Comparison of ENCODE assay signal across 22 cellular contexts in the genomic region with DNA sequence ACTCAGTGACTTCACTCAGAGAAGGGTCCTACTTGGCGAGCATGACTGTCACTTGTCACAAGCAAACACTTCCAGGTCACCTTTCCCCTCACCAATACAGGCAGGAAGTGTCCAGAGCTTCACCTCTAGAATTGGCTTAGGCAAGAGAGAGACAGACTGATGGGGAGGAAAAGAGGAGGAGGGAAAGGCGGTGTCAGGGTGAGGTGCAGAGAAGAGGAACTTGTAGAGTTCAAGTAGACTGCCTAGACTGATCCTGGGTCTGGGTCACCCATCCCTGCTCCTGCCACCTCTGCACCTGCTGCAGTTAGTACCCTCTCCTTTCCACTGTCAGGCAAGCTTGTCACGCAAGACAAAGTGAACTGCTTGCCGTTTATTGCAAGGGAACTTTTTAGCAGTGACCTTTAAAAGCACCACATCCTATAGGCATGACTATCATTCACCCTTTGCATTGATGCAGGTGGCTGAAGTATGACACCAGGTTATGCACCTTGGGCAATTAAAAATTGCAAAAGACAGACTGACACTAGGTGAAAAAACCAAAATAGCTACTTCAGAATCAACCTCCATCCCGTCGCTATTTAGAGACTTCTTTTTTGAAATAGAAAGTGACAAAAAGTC.
A peak's percentile ranks its signal among the peaks of the same experiment; 100 is the strongest.
DNase-seq lines count a peak whose midpoint lies in the region; ATAC-seq and TF ChIP-seq lines count a peak whose summit lies in the region.
"Had no signal": no experiment of that assay in that cellular context is flagged by ENCODE, and none has a peak within 500 bp of the region (broad histone marks: within the 10 kb centered on the region; RNA-seq: fewer than 3 reads in every experiment).

No MANE protein-coding gene starts in this region.

- DNase-seq in NCI-H510A treated with DMSO at 0.1 percent for 48 hours (lab: John Stamatoyannopoulos, UW) (peak; percentile 26), NCI-H510A (lab: John Stamatoyannopoulos, UW) (no peak), GM23338 (ENCODE audit: low spot score) (no peak), inferior parietal cortex (ENCODE audit: extremely low spot score) (no peak), ovary (no peak), heart right ventricle (no peak)
- DNase-seq: activated CD4-positive, alpha-beta memory T cell treated with anti-CD3 and anti-CD28 coated beads, Interleukin-2, amount 10 ng/mL, durations not matched to agents 7 days and 5 days; activated T-cell treated with anti-CD3 and anti-CD28 coated beads, Interleukin-2, amount 50 U/mL, for 48 hours; DMS 273 treated with DMSO at 0.1 percent for 48 hours; foreskin keratinocyte; NCI-H1417; SHP77 treated with DMSO at 0.1 percent for 48 hours; T-helper 17 cell; WERI-Rb-1 had no signal

- no peaks in the 10 kb centered on the region for H3F3A ChIP-seq in GM23338 (replicated peaks; ENCODE audit: low read depth)

- no peak for TF ChIP-seq EP300 in ovary (IDR thresholded peaks at IDR 0.05)

- no peak overlapping the region for H3K27ac Mint-ChIP-seq in GM23338
- no peak overlapping the region for H3K27ac Mint-ChIP-seq in stimulated activated memory B cell treated with anti-CD40 and anti-IgM and Interleukin-4, amounts not matched to agents 10 μg/mL and 1 μg/mL and 100 μg/mL, for 72 hours
- H3K27ac Mint-ChIP-seq: activated CD4-positive, alpha-beta memory T cell treated with anti-CD3 and anti-CD28 coated beads, Interleukin-2, amount 10 ng/mL, durations not matched to agents 7 days and 5 days; activated naive CD8-positive, alpha-beta T cell; brain; stimulated activated naive CD8-positive, alpha-beta T cell treated with anti-CD3 and anti-CD28 coated beads, Interleukin-15, Interleukin-2, amounts not matched to agents 100 ng/mL and 50 ng/mL, for 24 hours; T-helper 17 cell had no signal

- intact Hi-C loops in ovary (cut with DNase I), result no loop called here
- intact Hi-C loops in heart right ventricle (cut with DNase I), result no loop called here

- H3K27me3 ChIP-seq in GM23338 (ENCODE audit: insufficient read depth) (no peaks in the 10 kb centered on the region), ovary (no peaks in the 10 kb centered on the region), heart right ventricle (no peaks in the 10 kb centered on the region)
- H3K27me3 ChIP-seq: right atrium auricular region had no signal

- H3K36me3 ChIP-seq in GM23338 (ENCODE audit: insufficient read depth), result no peaks in the 10 kb centered on the region
- H3K36me3 ChIP-seq in ovary, result no peaks in the 10 kb centered on the region
- no peaks in the 10 kb centered on the region for H3K36me3 ChIP-seq in heart right ventricle
- H3K36me3 ChIP-seq: right atrium auricular region, WERI-Rb-1 had no signal

- no peaks in the 10 kb centered on the region for H3K79me2 ChIP-seq in GM23338 (replicated peaks; ENCODE audit: insufficient read depth)

- H3K4me3 Mint-ChIP-seq in GM23338, result no peak overlapping the region
- H3K4me3 Mint-ChIP-seq in stimulated activated memory B cell treated with anti-CD40 and anti-IgM and Interleukin-4, amounts not matched to agents 10 μg/mL and 1 μg/mL and 100 μg/mL, for 72 hours, result no peak overlapping the region
- H3K4me3 Mint-ChIP-seq: activated CD4-positive, alpha-beta memory T cell treated with anti-CD3 and anti-CD28 coated beads, Interleukin-2, amount 10 ng/mL, durations not matched to agents 7 days and 5 days; activated naive CD8-positive, alpha-beta T cell; brain; stimulated activated naive CD8-positive, alpha-beta T cell treated with anti-CD3 and anti-CD28 coated beads, Interleukin-15, Interleukin-2, amounts not matched to agents 100 ng/mL and 50 ng/mL, for 24 hours; T-helper 17 cell had no signal

- WGBS in ovary, 3 donors, result 89 to 90% (median 89%) methylated on average over 6 of the region's 6 CpGs
- 80 to 86% methylated on average over 6 of the region's 6 CpGs for WGBS in heart right ventricle, 2 donors

- H3K36me3 Mint-ChIP-seq in GM23338 (ENCODE audit: low read depth), result no peaks in the 10 kb centered on the region
- no peaks in the 10 kb centered on the region for H3K36me3 Mint-ChIP-seq in stimulated activated memory B cell treated with anti-CD40 and anti-IgM and Interleukin-4, amounts not matched to agents 10 μg/mL and 1 μg/mL and 100 μg/mL, for 72 hours
- H3K36me3 Mint-ChIP-seq: activated naive CD8-positive, alpha-beta T cell; brain had no signal

- H3K4me3 ChIP-seq in GM23338, result no peak overlapping the region
- no peak overlapping the region for H3K4me3 ChIP-seq in ovary
- no peak overlapping the region for H3K4me3 ChIP-seq in heart right ventricle
- H3K4me3 ChIP-seq: right atrium auricular region had no signal

- no peak overlapping the region for H3K4me2 ChIP-seq in GM23338

- TF ChIP-seq POLR2A in ovary (IDR thresholded peaks at IDR 0.05), result no peak

- peak; percentile 23; the same call in 1 of the 3 replicates for ATAC-seq in GM23338
- peak; percentile 34 for ATAC-seq in HG03565 (IDR thresholded peaks at IDR 0.05; ENCODE audit: unreplicated experiment)
- ATAC-seq in stimulated activated memory B cell treated with anti-CD40 and anti-IgM and Interleukin-4, amounts not matched to agents 10 μg/mL and 1 μg/mL and 100 μg/mL, for 72 hours, result peak; percentile 62
- no peak for ATAC-seq in heart right ventricle
- ATAC-seq: foreskin keratinocyte, HCT116, T-helper 17 cell had no signal

- no peak overlapping the region for H2AFZ ChIP-seq in GM23338

- no peaks in the 10 kb centered on the region for H3K4me1 ChIP-seq in GM23338 (ENCODE audit: insufficient read depth)
- no peaks in the 10 kb centered on the region for H3K4me1 ChIP-seq in ovary (ENCODE audit: insufficient read depth)
- H3K4me1 ChIP-seq in heart right ventricle, result no peaks in the 10 kb centered on the region
- H3K4me1 ChIP-seq: foreskin keratinocyte, right atrium auricular region had no signal

- H3K27ac ChIP-seq in GM23338 (ENCODE audit: low read depth) (no peak overlapping the region), ovary (no peak overlapping the region), heart right ventricle (no peak overlapping the region)
- H3K27ac ChIP-seq: C4-2B, foreskin keratinocyte, right atrium auricular region had no signal

- no peaks in the 10 kb centered on the region; the same call in 1 of the 2 replicates for H4K20me1 ChIP-seq in GM23338 (replicated peaks; ENCODE audit: insufficient read depth)

- TF ChIP-seq CTCF in GM23338 (conservative IDR thresholded peaks at IDR 0.05; ENCODE audit: low read depth in 2 of 2), result no peak
- no peak for TF ChIP-seq CTCF in ovary (IDR thresholded peaks at IDR 0.05)
- TF ChIP-seq CTCF in heart right ventricle (IDR thresholded peaks at IDR 0.05), result no peak

- H3K4me1 Mint-ChIP-seq in GM23338, result peaks cover 8% of the 10 kb centered on the region; the same call in 2 of the 3 replicates
- H3K4me1 Mint-ChIP-seq in stimulated activated memory B cell treated with anti-CD40 and anti-IgM and Interleukin-4, amounts not matched to agents 10 μg/mL and 1 μg/mL and 100 μg/mL, for 72 hours, result no peaks in the 10 kb centered on the region
- H3K4me1 Mint-ChIP-seq: activated CD4-positive, alpha-beta memory T cell treated with anti-CD3 and anti-CD28 coated beads, Interleukin-2, amount 10 ng/mL, durations not matched to agents 7 days and 5 days; T-helper 17 cell had no signal

- no peaks in the 10 kb centered on the region for H3K9me2 ChIP-seq in GM23338 (ENCODE audit: insufficient read depth)

- no peaks in the 10 kb centered on the region for H3K9me3 Mint-ChIP-seq in GM23338
- H3K9me3 Mint-ChIP-seq in stimulated activated memory B cell treated with anti-CD40 and anti-IgM and Interleukin-4, amounts not matched to agents 10 μg/mL and 1 μg/mL and 100 μg/mL, for 72 hours, result no peaks in the 10 kb centered on the region
- H3K9me3 Mint-ChIP-seq: activated CD4-positive, alpha-beta memory T cell treated with anti-CD3 and anti-CD28 coated beads, Interleukin-2, amount 10 ng/mL, durations not matched to agents 7 days and 5 days; brain had no signal

- H3K9me3 ChIP-seq in ovary (no peaks in the 10 kb centered on the region), heart right ventricle (no peaks in the 10 kb centered on the region)
- H3K9me3 ChIP-seq: right atrium auricular region had no signal

- no peaks in the 10 kb centered on the region for H3K27me3 Mint-ChIP-seq in GM23338 (ENCODE audit: insufficient read depth, low read depth, poor library complexity)
- H3K27me3 Mint-ChIP-seq in stimulated activated memory B cell treated with anti-CD40 and anti-IgM and Interleukin-4, amounts not matched to agents 10 μg/mL and 1 μg/mL and 100 μg/mL, for 72 hours, result no peaks in the 10 kb centered on the region
- H3K27me3 Mint-ChIP-seq: activated CD4-positive, alpha-beta memory T cell treated with anti-CD3 and anti-CD28 coated beads, Interleukin-2, amount 10 ng/mL, durations not matched to agents 7 days and 5 days; activated naive CD8-positive, alpha-beta T cell; brain; stimulated activated naive CD8-positive, alpha-beta T cell treated with anti-CD3 and anti-CD28 coated beads, Interleukin-15, Interleukin-2, amounts not matched to agents 100 ng/mL and 50 ng/mL, for 24 hours; T-helper 17 cell had no signal

TF ChIP-seq in GM23338, 12 proteins besides CTCF, POLR2A, EP300 and RAD21 (continues in another document):
- TF ChIP-seq ZNF331 (CRISPR knock-in tag; IDR thresholded peaks at IDR 0.05; ENCODE audit: low read depth) (no peak), EZH2 (IDR thresholded peaks at IDR 0.05; ENCODE audit: low read depth, unreplicated experiment) (no peak), EZH2phosphoT487 (IDR thresholded peaks at IDR 0.05; ENCODE audit: unreplicated experiment) (no peak)

Comparison
In these comparisons a context has a peak if more than half of its experiments do, and no peak if none do; other contexts are left out.
1. ATAC-seq: peak in GM23338 (single experiment), HG03565 (single experiment) and stimulated activated memory B cell treated with anti-CD40 and anti-IgM and Interleukin-4, amounts not matched to agents 10 μg/mL and 1 μg/mL and 100 μg/mL, for 72 hours (single experiment); none in heart right ventricle (0 of 8).